Comparison of ENCODE assay signal across 8 cellular contexts in the genomic region with DNA sequence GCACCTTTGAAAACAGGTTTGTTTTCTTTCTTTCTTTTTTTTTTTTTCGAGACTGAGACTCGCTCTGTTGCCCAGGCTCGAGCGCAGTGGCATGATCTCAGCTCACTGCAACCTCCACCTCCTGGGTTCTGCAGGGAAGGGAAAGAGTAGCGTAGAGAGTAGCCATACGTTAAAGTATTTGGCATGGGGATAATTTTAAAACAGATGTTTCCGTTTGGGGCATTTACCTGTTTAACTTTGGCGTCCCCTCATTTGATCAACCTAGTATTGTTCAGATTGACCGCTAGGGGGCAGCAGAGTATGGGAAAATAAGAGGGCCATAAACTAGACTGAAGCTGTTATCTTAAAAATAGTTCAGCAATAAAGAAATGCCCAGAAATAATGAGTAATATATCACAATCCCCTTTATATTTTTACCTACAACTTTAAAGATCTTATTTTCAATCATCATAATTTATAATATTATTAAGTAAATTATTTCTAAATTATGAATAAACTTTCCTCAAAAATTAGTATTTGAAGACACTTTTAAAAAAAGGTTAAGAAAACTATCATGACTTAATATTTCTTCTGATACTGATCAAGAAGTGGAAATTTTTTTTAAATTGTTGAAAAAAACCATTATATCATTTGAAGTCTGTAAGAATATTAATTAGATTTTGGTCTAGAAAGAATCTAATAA.
DNase-seq lines count a peak whose midpoint lies in the region; ATAC-seq and FAIRE-seq lines count a peak whose summit lies in the region.

No MANE protein-coding gene starts in this region.

- H3K27ac Mint-ChIP-seq in stimulated activated effector memory CD8-positive, alpha-beta T cell treated with anti-CD3 and anti-CD28 coated beads, Interleukin-12 subunit alpha, Interleukin-12 subunit beta, amount 100 ng/mL, for 72 hours = no peak overlapping the region

- H3K9ac ChIP-seq in mucosa of stomach (ENCODE audit: low read length) = peak overlapping the region; percentile 16

- H3K9me3 ChIP-seq in mucosa of stomach (ENCODE audit: control insufficient read depth, low read length) = no peaks in the 10 kb centered on the region

- peaks cover 3% of the 10 kb centered on the region for H3K9me3 Mint-ChIP-seq in stimulated activated effector memory CD8-positive, alpha-beta T cell treated with anti-CD3 and anti-CD28 coated beads, Interleukin-12 subunit alpha, Interleukin-12 subunit beta, amount 100 ng/mL, for 72 hours

- DNase-seq in Ammon's horn (ENCODE audit: low spot score) (peak; percentile 86), NCI-H774 (lab: John Stamatoyannopoulos, UW) (peak; percentile 77)
- peak; percentile 21 to 65 for DNase-seq in activated CD8-positive, alpha-beta memory T cell treated with anti-CD3 and anti-CD28 coated beads for 1 hour (ENCODE audit: extremely low read depth in 1 of 2, low read depth in 1 of 2)
- peak; percentile 49 to 74 for DNase-seq in stimulated activated effector memory CD8-positive, alpha-beta T cell treated with anti-CD3 and anti-CD28 coated beads, Interleukin-12 subunit alpha, Interleukin-12 subunit beta, amount 100 ng/mL, for 72 hours (ENCODE audit: low spot score in 2 of 2)

- ATAC-seq in GM19043 (IDR thresholded peaks at IDR 0.05; ENCODE audit: low read depth, unreplicated experiment) (peak; percentile 88), HG03457 (IDR thresholded peaks at IDR 0.05; ENCODE audit: unreplicated experiment) (peak; percentile 79)
- ATAC-seq in stimulated activated effector memory CD8-positive, alpha-beta T cell treated with anti-CD3 and anti-CD28 coated beads, Interleukin-12 subunit alpha, Interleukin-12 subunit beta, amount 100 ng/mL, for 72 hours = peak; percentile 70

- H3K27me3 ChIP-seq in mucosa of stomach (ENCODE audit: control insufficient read depth, insufficient read depth, low read length) = peaks cover 23% of the 10 kb centered on the region

- H3K36me3 ChIP-seq in mucosa of stomach (ENCODE audit: control insufficient read depth, insufficient read depth, low read length) = no peaks in the 10 kb centered on the region

- no peaks in the 10 kb centered on the region for H3K4me1 ChIP-seq in mucosa of stomach (ENCODE audit: control insufficient read depth, insufficient read depth, low read length)

- no peak overlapping the region for H3K4me3 ChIP-seq in mucosa of stomach (ENCODE audit: low read length)

- no peaks in the 10 kb centered on the region for H3K36me3 Mint-ChIP-seq in stimulated activated effector memory CD8-positive, alpha-beta T cell treated with anti-CD3 and anti-CD28 coated beads, Interleukin-12 subunit alpha, Interleukin-12 subunit beta, amount 100 ng/mL, for 72 hours

- FAIRE-seq in endometrium (lab: Jason Lieb, UNC) = peak; percentile 94

- H3K4me1 Mint-ChIP-seq in stimulated activated effector memory CD8-positive, alpha-beta T cell treated with anti-CD3 and anti-CD28 coated beads, Interleukin-12 subunit alpha, Interleukin-12 subunit beta, amount 100 ng/mL, for 72 hours = no peaks in the 10 kb centered on the region

- no peak overlapping the region for H3K4me3 Mint-ChIP-seq in stimulated activated effector memory CD8-positive, alpha-beta T cell treated with anti-CD3 and anti-CD28 coated beads, Interleukin-12 subunit alpha, Interleukin-12 subunit beta, amount 100 ng/mL, for 72 hours
